5 cellular contexts compared by ENCODE assay signal in genomic region chr11:43676933-43677332, GRCh38.
"Had no signal": no experiment of that assay in that cellular context is flagged by ENCODE, and none has a peak within 500 bp of the region (broad histone marks: within the 10 kb centered on the region; RNA-seq: fewer than 3 reads in every experiment).

No MANE protein-coding gene starts in this region.

- ATAC-seq: GM23338, K562 had no signal

- H3K4me3 ChIP-seq: GM23338, HAP-1, K562 had no signal

- H3K36me3 ChIP-seq: HAP-1 had no signal

- H2AFZ ChIP-seq: GM23338 had no signal

- H3K4me3 Mint-ChIP-seq: GM23338 had no signal

- DNase-seq: IMR-90, KG1 had no signal

- H3K4me2 ChIP-seq: GM23338 had no signal

- H3K9me3 ChIP-seq: HAP-1 had no signal

- H3K4me1 Mint-ChIP-seq: GM23338 had no signal

- H3K27ac Mint-ChIP-seq: GM23338 had no signal
